Comparison of ENCODE assay signal across 25 cellular contexts in the genomic region with DNA sequence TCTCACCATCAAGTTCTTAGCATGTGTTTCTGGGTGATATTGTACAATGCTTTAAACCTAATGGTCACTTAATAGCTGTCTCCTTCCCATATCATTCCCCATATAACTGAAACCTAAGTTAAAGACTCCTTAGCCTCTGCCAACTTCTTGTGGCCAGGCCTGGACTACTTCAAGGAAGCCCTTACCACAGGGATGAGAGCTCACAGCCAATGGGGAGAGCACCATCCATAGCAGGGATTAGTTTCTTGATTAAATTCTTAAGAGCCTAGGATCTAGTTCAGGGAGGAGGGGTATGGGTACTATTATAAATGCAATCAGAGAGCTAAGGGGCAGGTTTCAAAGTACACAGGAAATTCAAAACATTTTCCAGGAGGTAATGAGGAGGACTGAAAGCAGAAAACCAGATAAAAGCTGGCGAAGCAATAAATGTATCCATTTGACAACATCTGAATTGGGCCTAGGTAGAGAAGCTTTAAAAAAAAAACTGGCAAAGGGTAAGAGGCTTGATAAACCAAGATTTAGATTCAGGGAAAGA. TPM values are rescaled to one million over a fixed set of nuclear protein-coding genes. Genes with fewer than 3 reads are reported as not detected.
A peak's percentile ranks its signal among the peaks of the same experiment; 100 is the strongest.
DNase-seq lines count a peak whose midpoint lies in the region; ATAC-seq, FAIRE-seq and TF ChIP-seq lines count a peak whose summit lies in the region.
"Had no signal": no experiment of that assay in that cellular context is flagged by ENCODE, and none has a peak within 500 bp of the region (broad histone marks: within the 10 kb centered on the region; RNA-seq: fewer than 3 reads in every experiment).

No MANE protein-coding gene starts in this region.

- H3K9me3 ChIP-seq in SK-N-SH = no peaks in the 10 kb centered on the region
- H3K9me3 ChIP-seq in small intestine (ENCODE audit: control insufficient read depth, low read depth) = no peaks in the 10 kb centered on the region
- H3K9me3 ChIP-seq: BE2C, BLaER1, Caco-2 had no signal

- no peak for TF ChIP-seq CTCF in SK-N-SH (IDR thresholded peaks at IDR 0.05)
- no peak for TF ChIP-seq CTCF in fibroblast of the aortic adventitia (IDR thresholded peaks at IDR 0.05; ENCODE audit: insufficient read depth, low read length)

- no peaks in the 10 kb centered on the region for H4K20me1 ChIP-seq in SK-N-SH (ENCODE audit: insufficient read depth)
- H4K20me1 ChIP-seq: BLaER1 had no signal

- no peak overlapping the region for H3K4me2 ChIP-seq in SK-N-SH

- no peak; the same call in 2 of the 3 replicates for ATAC-seq in SK-N-SH treated with all-trans-retinoic acid at 6 μM for 48 hours
- ATAC-seq in left colon = peak; percentile 55
- ATAC-seq in HG03135 (IDR thresholded peaks at IDR 0.05; ENCODE audit: unreplicated experiment) = no peak
- ATAC-seq: CD8-positive, alpha-beta T cell had no signal

- H3K9ac ChIP-seq in SK-N-SH = no peak overlapping the region
- H3K9ac ChIP-seq: BLaER1 had no signal

- no peaks in the 10 kb centered on the region for H3K79me2 ChIP-seq in SK-N-SH (ENCODE audit: insufficient read depth)

- H3K27me3 ChIP-seq in SK-N-SH (ENCODE audit: insufficient read depth) (no peaks in the 10 kb centered on the region), small intestine (ENCODE audit: control insufficient read depth in 2 of 2, insufficient read depth in 2 of 2, low read length in 2 of 2) (no peaks in the 10 kb centered on the region)
- H3K27me3 ChIP-seq: BE2C, BLaER1 had no signal

- POLR2A ChIA-PET in SK-N-SH (lab: Yijun Ruan, JAX) = no interaction called here

- H2AFZ ChIP-seq in SK-N-SH (ENCODE audit: low read depth) = no peak overlapping the region

- H3K4me3 ChIP-seq in SK-N-SH (ENCODE audit: low read depth in 2 of 2, low read length in 1 of 2) (no peak overlapping the region), fibroblast of the aortic adventitia (ENCODE audit: low read depth, low read length) (no peak overlapping the region), small intestine (ENCODE audit: low read depth in 1 of 2, low read length in 2 of 2) (no peak overlapping the region)
- H3K4me3 ChIP-seq: BLaER1 had no signal

- H3K4me1 ChIP-seq in SK-N-SH (ENCODE audit: control insufficient read depth in 1 of 2, insufficient read depth in 2 of 2, low read depth in 1 of 2, low read length in 1 of 2) = no peaks in the 10 kb centered on the region; a peak in 1 of 4 replicates
- peaks cover 0 to 2% of the 10 kb centered on the region in 2 donors for H3K4me1 ChIP-seq in small intestine (ENCODE audit: control insufficient read depth in 2 of 2, insufficient read depth in 1 of 2, low read depth in 1 of 2, low read length in 1 of 2)
- H3K4me1 ChIP-seq: BE2C, Caco-2 had no signal

- WGBS in SK-N-SH (ENCODE audit: low lambda C conversion rate) = 100% methylated on average over 1 of the region's 1 CpG
- 13 to 56% (median 32%) methylated on average over 1 of the region's 1 CpG for WGBS in small intestine, 3 donors

- DNase-seq in SK-N-SH = no peak
- peak; percentile 25 for DNase-seq in fibroblast of the aortic adventitia (ENCODE audit: low read depth)
- no peak for DNase-seq in left colon
- DNase-seq in small intestine = peak; percentile 60
- DNase-seq in ecto neural progenitor cell (ENCODE audit: low spot score) = no peak
- no peak for DNase-seq in C1 segment of cervical spinal cord (lab: John Stamatoyannopoulos, UW)
- DNase-seq: 8988T; ACHN; BE2C; Caco-2; Calu3; CD4-positive, alpha-beta T cell; CD8-positive, alpha-beta T cell; DMS79 treated with DMSO at 0.1 percent for 48 hours; GF-D8 had no signal

- peaks cover 0 to 7% of the 10 kb centered on the region in 2 experiments for H3K36me3 ChIP-seq in SK-N-SH (replicated peaks in 1 of 2; ENCODE audit: control insufficient read depth in 1 of 2, insufficient read depth in 2 of 2, low read length in 1 of 2)
- H3K36me3 ChIP-seq in small intestine (ENCODE audit: control insufficient read depth in 2 of 2, insufficient read depth in 2 of 2, low read length in 2 of 2) = no peaks in the 10 kb centered on the region
- H3K36me3 ChIP-seq: BE2C, BLaER1 had no signal

- no peaks in the 10 kb centered on the region for H3K9me2 ChIP-seq in SK-N-SH

- TF ChIP-seq EP300 in SK-N-SH (IDR thresholded peaks at IDR 0.05; ENCODE audit: borderline replicate concordance in 1 of 2, low read depth in 1 of 2, low read length in 1 of 2) = no peak

- no peak for TF ChIP-seq RAD21 in SK-N-SH (IDR thresholded peaks at IDR 0.05; ENCODE audit: low read length)

- CTCF ChIA-PET in SK-N-SH (lab: Yijun Ruan, JAX) = interaction anchor here (1.1 to 2.7 kb wide), 7 partner anchors 8 to 115 kb away, joined by 4 to 17 read pairs (median 9); no protein-coding TSS in a partner anchor

- no peak overlapping the region for H3K27ac ChIP-seq in SK-N-SH (ENCODE audit: low read depth in 2 of 2, low read length in 1 of 2)
- peak overlapping the region in 1 of 2 donors; percentile 7 for H3K27ac ChIP-seq in small intestine (ENCODE audit: low read depth in 1 of 2, low read length in 1 of 2)
- H3K27ac ChIP-seq: BLaER1, C4-2B had no signal

- intact Hi-C loops in left colon (cut with DNase I, micrococcal nuclease) = no loop called here

- no peak for FAIRE-seq in small intestine (lab: Jason Lieb, UNC)
- FAIRE-seq: A204.1, D721Med, G401.6, GM12891, GM19239 had no signal

- no peaks in the 10 kb centered on the region for H3F3A ChIP-seq in SK-N-SH (replicated peaks; ENCODE audit: insufficient read depth)

TF ChIP-seq in SK-N-SH, 30 proteins besides CTCF, POLR2A, EP300 and RAD21:
- TF ChIP-seq, protein P1, sequence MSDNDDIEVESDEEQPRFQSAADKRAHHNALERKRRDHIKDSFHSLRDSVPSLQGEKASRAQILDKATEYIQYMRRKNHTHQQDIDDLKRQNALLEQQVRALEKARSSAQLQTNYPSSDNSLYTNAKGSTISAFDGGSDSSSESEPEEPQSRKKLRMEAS (IDR thresholded peaks at IDR 0.05; ENCODE audit: low read depth) = no peak
- TF ChIP-seq TEAD4 (IDR thresholded peaks at IDR 0.05; ENCODE audit: borderline replicate concordance, insufficient read depth) (no peak), TCF12 (IDR thresholded peaks at IDR 0.05) (0 out of 2 replicates have a peak, but pooled peaks have one; percentile 5), RXRA (IDR thresholded peaks at IDR 0.05; ENCODE audit: borderline replicate concordance, low read depth) (no peak)

TF ChIP-seq in SK-N-SH treated with all-trans-retinoic acid at 6 μM for 48 hours, 23 proteins besides CTCF, POLR2A, EP300 and RAD21:
- TF ChIP-seq, protein P2, sequence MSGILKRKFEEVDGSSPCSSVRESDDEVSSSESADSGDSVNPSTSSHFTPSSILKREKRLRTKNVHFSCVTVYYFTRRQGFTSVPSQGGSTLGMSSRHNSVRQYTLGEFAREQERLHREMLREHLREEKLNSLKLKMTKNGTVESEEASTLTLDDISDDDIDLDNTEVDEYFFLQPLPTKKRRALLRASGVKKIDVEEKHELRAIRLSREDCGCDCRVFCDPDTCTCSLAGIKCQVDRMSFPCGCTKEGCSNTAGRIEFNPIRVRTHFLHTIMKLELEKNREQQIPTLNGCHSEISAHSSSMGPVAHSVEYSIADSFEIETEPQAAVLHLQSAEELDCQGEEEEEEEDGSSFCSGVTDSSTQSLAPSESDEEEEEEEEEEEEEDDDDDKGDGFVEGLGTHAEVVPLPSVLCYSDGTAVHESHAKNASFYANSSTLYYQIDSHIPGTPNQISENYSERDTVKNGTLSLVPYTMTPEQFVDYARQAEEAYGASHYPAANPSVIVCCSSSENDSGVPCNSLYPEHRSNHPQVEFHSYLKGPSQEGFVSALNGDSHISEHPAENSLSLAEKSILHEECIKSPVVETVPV (CRISPR knock-in tag; IDR thresholded peaks at IDR 0.05) = no peak
- no peak for TF ChIP-seq TCF4 (CRISPR knock-in tag; IDR thresholded peaks at IDR 0.05; ENCODE audit: borderline replicate concordance)

RNA-seq across cellular contexts. Expression of a gene that starts 34.8 kb away (rescaled TPM):
- 0.03 TPM in 1 of 2 replicates, not detected in the other for polyA plus RNA-seq in SK-N-SH (2012; rRNA removed)
- polyA plus RNA-seq in SK-N-SH (2012; cell fraction: cytosol; rRNA removed) = 0.01 TPM in 1 of 2 replicates, not detected in the other
- polyA plus RNA-seq in SK-N-SH (2012; cell fraction: nucleus; rRNA removed) = 0.26 and 0.28 TPM in 2 replicates
- total RNA-seq in fibroblast of the aortic adventitia (ENCODE audit: low replicate concordance) = 0.09 TPM in 1 of 2 replicates, not detected in the other
- total RNA-seq in left colon = 10 to 100 TPM; 72.7 to 85.5 TPM
- polyA plus RNA-seq in small intestine = 10 to 100 TPM; 13.5 to 29.2 (median 29.1) TPM
- total RNA-seq: CD4-positive, alpha-beta T cell; CD8-positive, alpha-beta T cell had no signal
- polyA plus RNA-seq: AG04450 had no signal

RNA-seq across cellular contexts. Expression of a gene that starts 54.2 kb away (rescaled TPM):
- polyA plus RNA-seq in SK-N-SH (2012; rRNA removed) (0.95 and 1.7 TPM in 2 replicates), small intestine (1 to 10 TPM in 1 of 3 donors, under 1 TPM in 1, not detected in 1; 0.06 to 1.1 TPM)
- 0.42 and 0.73 TPM in 2 replicates for polyA plus RNA-seq in SK-N-SH (2012; cell fraction: cytosol; rRNA removed)
- polyA plus RNA-seq in SK-N-SH (2012; cell fraction: nucleus; rRNA removed) = 1.8 and 1.9 TPM in 2 replicates
- total RNA-seq in fibroblast of the aortic adventitia (ENCODE audit: low replicate concordance) (not detected in 2 replicates), left colon (under 1 TPM; 0.39 to 0.76 TPM)
- total RNA-seq: CD4-positive, alpha-beta T cell; CD8-positive, alpha-beta T cell had no signal
- polyA plus RNA-seq: AG04450 had no signal

Comparison
In these comparisons a context has a peak if more than half of its experiments do, and no peak if none do; other contexts are left out.
1. DNase-seq: peak in fibroblast of the aortic adventitia (single experiment) and small intestine (single experiment); none in SK-N-SH (single experiment), left colon (0 of 2), ecto neural progenitor cell (single experiment) and C1 segment of cervical spinal cord (0 of 14).
2. RNA of a gene that starts 34.8 kb away (total RNA-seq): 72.7 to 85.5 TPM in left colon; 0.09 TPM in fibroblast of the aortic adventitia; every median in the first group is over 10 times any median in the second.